In genomic region chr10:99777918-99778716, GRCh38 we compare ENCODE assay signal across 12 cellular contexts. TPM values are rescaled to one million over a fixed set of nuclear protein-coding genes. Genes with fewer than 3 reads are reported as not detected.
DNase-seq lines count a peak whose midpoint lies in the region; ATAC-seq lines count a peak whose summit lies in the region.
"Had no signal": no experiment of that assay in that cellular context is flagged by ENCODE, and none has a peak within 500 bp of the region (broad histone marks: within the 10 kb centered on the region; RNA-seq: fewer than 3 reads in every experiment).

No MANE protein-coding gene starts in this region.

- H3K4me3 Mint-ChIP-seq in dendritic cell treated with granulocyte-macrophage colony-stimulating factor and Interleukin-4, amounts not matched to agents 40 ng/mL and 50 ng/mL, for 4 days, result no peak overlapping the region
- H3K4me3 Mint-ChIP-seq: T-helper 2 cell treated with Interferon-gamma antibody and Interleukin-4, amounts not matched to agents 5 μg/mL and 100 μg/mL, for 36 hours had no signal

- peak overlapping the region; percentile 51 for H3K14ac ChIP-seq in trophoblast cell (ENCODE audit: low read length)

- H3K79me1 ChIP-seq in trophoblast cell (ENCODE audit: low read length), result peaks cover 11% of the 10 kb centered on the region

- peak overlapping the region; percentile 76 for H3K27ac Mint-ChIP-seq in dendritic cell treated with granulocyte-macrophage colony-stimulating factor and Interleukin-4, amounts not matched to agents 40 ng/mL and 50 ng/mL, for 4 days
- H3K27ac Mint-ChIP-seq: T-helper 2 cell treated with Interferon-gamma antibody and Interleukin-4, amounts not matched to agents 5 μg/mL and 100 μg/mL, for 36 hours had no signal

- H2AFZ ChIP-seq in trophoblast cell (ENCODE audit: insufficient read depth, low read length, poor library complexity), result no peak overlapping the region

- no peaks in the 10 kb centered on the region for H3K9me3 ChIP-seq in trophoblast cell (ENCODE audit: insufficient read depth, low read depth, low read length)
- H3K9me3 ChIP-seq: esophagus squamous epithelium, psoas muscle, upper lobe of left lung had no signal

- H3K18ac ChIP-seq in trophoblast cell (ENCODE audit: low read length), result no peak overlapping the region

- H3K4me1 Mint-ChIP-seq in dendritic cell treated with granulocyte-macrophage colony-stimulating factor and Interleukin-4, amounts not matched to agents 40 ng/mL and 50 ng/mL, for 4 days (ENCODE audit: low read depth), result peaks cover 42% of the 10 kb centered on the region

- H3K4me3 ChIP-seq in trophoblast cell (ENCODE audit: low read depth, low read length), result no peak overlapping the region
- H3K4me3 ChIP-seq: esophagus squamous epithelium, psoas muscle, upper lobe of left lung had no signal

- H2AK5ac ChIP-seq in trophoblast cell (ENCODE audit: low read length), result peak overlapping the region; percentile 19

- no CpG with 5 or more reads among the region's 1 CpG for WGBS in trophoblast cell (ENCODE audit: extremely low coverage, insufficient coverage, insufficient read length)

- no peak overlapping the region for H3K4ac ChIP-seq in trophoblast cell (ENCODE audit: low read depth, low read length)

- H3K9me3 Mint-ChIP-seq in dendritic cell treated with granulocyte-macrophage colony-stimulating factor and Interleukin-4, amounts not matched to agents 40 ng/mL and 50 ng/mL, for 4 days, result no peaks in the 10 kb centered on the region
- H3K9me3 Mint-ChIP-seq: T-helper 2 cell treated with Interferon-gamma antibody and Interleukin-4, amounts not matched to agents 5 μg/mL and 100 μg/mL, for 36 hours had no signal

- no peak overlapping the region for H3K23ac ChIP-seq in trophoblast cell (ENCODE audit: low read length)

- ATAC-seq in GM21526 (IDR thresholded peaks at IDR 0.05; ENCODE audit: low FRiP score, unreplicated experiment) (peak; percentile 62), GM21360 (IDR thresholded peaks at IDR 0.05; ENCODE audit: unreplicated experiment) (no peak), GM21447 (IDR thresholded peaks at IDR 0.05; ENCODE audit: unreplicated experiment) (no peak)

- peak overlapping the region; percentile 58 for H2BK120ac ChIP-seq in trophoblast cell (ENCODE audit: insufficient read depth, low read length, poor library complexity)

- H4K8ac ChIP-seq in trophoblast cell (ENCODE audit: low read depth, low read length), result no peak overlapping the region

- H3K27ac ChIP-seq in trophoblast cell (ENCODE audit: low read depth, low read length), result peak overlapping the region; percentile 14

- H3K27me3 Mint-ChIP-seq in dendritic cell treated with granulocyte-macrophage colony-stimulating factor and Interleukin-4, amounts not matched to agents 40 ng/mL and 50 ng/mL, for 4 days, result no peaks in the 10 kb centered on the region

- intact Hi-C loops in dendritic cell treated with granulocyte-macrophage colony-stimulating factor and Interleukin-4, amounts not matched to agents 40 ng/mL and 50 ng/mL, for 4 days (cut with micrococcal nuclease), result no loop called here

- peak overlapping the region; percentile 47 for H4K91ac ChIP-seq in trophoblast cell (ENCODE audit: low read depth, low read length)

- H2BK5ac ChIP-seq in trophoblast cell (ENCODE audit: low read depth, low read length, poor library complexity), result peak overlapping the region; percentile 56

- H3K4me2 ChIP-seq in trophoblast cell (ENCODE audit: low read length), result no peak overlapping the region

- H3K36me3 ChIP-seq in trophoblast cell (ENCODE audit: control insufficient read depth in 1 of 2, insufficient read depth in 2 of 2, low read length in 2 of 2), result no peaks in the 10 kb centered on the region
- H3K36me3 ChIP-seq: esophagus squamous epithelium, upper lobe of left lung had no signal

- peaks cover 2% of the 10 kb centered on the region for H3K79me2 ChIP-seq in trophoblast cell (ENCODE audit: control insufficient read depth, insufficient read depth, low read length, poor library complexity)

- no peak overlapping the region for H3K9ac ChIP-seq in trophoblast cell (ENCODE audit: low read length)

- no peaks in the 10 kb centered on the region for H3K36me3 Mint-ChIP-seq in dendritic cell treated with granulocyte-macrophage colony-stimulating factor and Interleukin-4, amounts not matched to agents 40 ng/mL and 50 ng/mL, for 4 days (ENCODE audit: low read depth)

- no peak overlapping the region for H4K12ac ChIP-seq in trophoblast cell (ENCODE audit: low read depth, low read length)

- DNase-seq in NAMALWA (ENCODE audit: low spot score), result peak; percentile 76
- DNase-seq in trophoblast cell, result no peak
- DNase-seq in NCI-H187 treated with DMSO at 0.1 percent for 48 hours (lab: John Stamatoyannopoulos, UW), result no peak
- DNase-seq: esophagus squamous epithelium, kidney glomerular epithelial cell, psoas muscle, upper lobe of left lung had no signal

- H2BK12ac ChIP-seq in trophoblast cell (ENCODE audit: low read length), result peak overlapping the region; percentile 92

- peaks cover 6 to 9% of the 10 kb centered on the region in 2 experiments for H3K4me1 ChIP-seq in trophoblast cell (ENCODE audit: control insufficient read depth in 1 of 2, insufficient read depth in 2 of 2, low read length in 2 of 2)

- no peaks in the 10 kb centered on the region for H3K27me3 ChIP-seq in trophoblast cell (ENCODE audit: insufficient read depth, low read length)
- H3K27me3 ChIP-seq: esophagus squamous epithelium, upper lobe of left lung had no signal

RNA-seq across cellular contexts. Expression of gene ABCC2, which starts 4.3 kb away (rescaled TPM):
- 1.4 TPM in 2 replicates for polyA plus RNA-seq in trophoblast cell (2013)

RNA-seq across cellular contexts. Expression of gene CUTC, which starts 46.1 kb away (rescaled TPM):
- polyA plus RNA-seq in trophoblast cell (2013), result 9.9 and 10.4 TPM in 2 replicates

RNA-seq across cellular contexts. Expression of gene COX15, which starts 46.2 kb away (rescaled TPM):
- polyA plus RNA-seq in trophoblast cell (2013), result 13.2 and 13.6 TPM in 2 replicates
